Comparison of ENCODE assay signal across 28 cellular contexts in the genomic region with DNA sequence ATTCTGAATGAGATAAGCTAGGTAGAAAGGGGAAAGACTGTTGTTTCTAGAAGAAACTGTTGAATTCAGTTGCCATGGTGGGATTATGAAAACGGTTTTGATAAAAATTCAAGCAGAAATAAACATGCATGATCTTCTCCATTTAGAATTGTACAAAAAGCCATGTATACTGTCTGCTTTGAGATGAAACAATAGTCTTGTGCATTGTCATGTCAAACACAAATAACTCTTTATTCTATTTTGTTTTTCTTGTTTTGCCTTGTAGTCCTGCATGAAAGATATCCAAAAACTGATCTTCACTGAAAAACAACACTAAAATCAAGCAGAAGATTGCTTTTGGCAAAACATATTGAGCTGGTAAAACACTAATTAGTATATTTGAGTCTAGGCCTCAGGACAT.
"Had no signal": no experiment of that assay in that cellular context is flagged by ENCODE, and none has a peak within 500 bp of the region (broad histone marks: within the 10 kb centered on the region; RNA-seq: fewer than 3 reads in every experiment).

No MANE protein-coding gene starts in this region.

- H3K36me3 ChIP-seq: esophagus squamous epithelium, heart right ventricle, left lung, stomach, thoracic aorta, upper lobe of left lung had no signal

- H3K27me3 Mint-ChIP-seq: activated CD4-positive, alpha-beta T cell treated with anti-CD3 and anti-CD28 coated beads, Interleukin-2, amount 10 ng/mL, durations not matched to agents 7 days and 5 days; activated CD8-positive, alpha-beta memory T cell treated with anti-CD3 and anti-CD28 coated beads, Interleukin-2, amount 10 ng/mL, durations not matched to agents 7 days and 5 days; activated CD8-positive, alpha-beta T cell treated with anti-CD3 and anti-CD28 coated beads for 36 hours; activated naive CD8-positive, alpha-beta T cell treated with anti-CD3 and anti-CD28 coated beads, Interleukin-2, amount 50 U/mL, for 24 hours; brain; effector memory CD8-positive, alpha-beta T cell had no signal

- H3K9me3 Mint-ChIP-seq: activated T-helper 1 cell treated with anti-CD3 and anti-CD28 coated beads, Interleukin-12 subunit alpha, Interleukin-12 subunit beta, Interleukin-2, Interleukin-4 antibody, amounts not matched to agents 30 ng/mL and 10 ng/mL and 1 ng/mL, durations not matched to agents 14 hours and 24 hours and 36 hours had no signal

- ATAC-seq: activated CD4-positive, CD25-positive, alpha-beta regulatory T cell treated with anti-CD3 and anti-CD28 coated beads, Interleukin-2, amount 50 U/mL, for 24 hours; activated CD8-positive, alpha-beta memory T cell treated with anti-CD3 and anti-CD28 coated beads, Interleukin-2, amount 10 ng/mL, durations not matched to agents 7 days and 5 days; activated CD8-positive, alpha-beta T cell treated with anti-CD3 and anti-CD28 coated beads for 36 hours; activated naive CD8-positive, alpha-beta T cell treated with anti-CD3 and anti-CD28 coated beads, Interleukin-2, amount 50 U/mL, for 24 hours; effector memory CD8-positive, alpha-beta T cell; heart right ventricle; left lung; natural killer cell; psoas muscle; right cardiac atrium; stimulated activated effector memory CD8-positive, alpha-beta T cell treated with anti-CD3 and anti-CD28 coated beads, Interleukin-12 subunit alpha, Interleukin-12 subunit beta, amount 100 ng/mL, for 72 hours had no signal

- H3K4me3 ChIP-seq: esophagus squamous epithelium, heart right ventricle, left lung, lung, psoas muscle, stomach, thoracic aorta, upper lobe of left lung had no signal

- H3K36me3 Mint-ChIP-seq: activated CD8-positive, alpha-beta memory T cell treated with anti-CD3 and anti-CD28 coated beads, Interleukin-2, amount 10 ng/mL, durations not matched to agents 7 days and 5 days; brain; natural killer cell; stimulated activated effector memory CD8-positive, alpha-beta T cell treated with anti-CD3 and anti-CD28 coated beads, Interleukin-12 subunit alpha, Interleukin-12 subunit beta, amount 100 ng/mL, for 72 hours had no signal

- H3K4me3 Mint-ChIP-seq: activated CD4-positive, alpha-beta T cell treated with anti-CD3 and anti-CD28 coated beads, Interleukin-2, amount 10 ng/mL, durations not matched to agents 7 days and 5 days; activated CD8-positive, alpha-beta memory T cell treated with anti-CD3 and anti-CD28 coated beads, Interleukin-2, amount 10 ng/mL, durations not matched to agents 7 days and 5 days; activated CD8-positive, alpha-beta T cell treated with anti-CD3 and anti-CD28 coated beads for 36 hours; activated naive CD8-positive, alpha-beta T cell treated with anti-CD3 and anti-CD28 coated beads, Interleukin-2, amount 50 U/mL, for 24 hours; activated T-helper 1 cell treated with anti-CD3 and anti-CD28 coated beads, Interleukin-12 subunit alpha, Interleukin-12 subunit beta, Interleukin-2, Interleukin-4 antibody, amounts not matched to agents 30 ng/mL and 10 ng/mL and 1 ng/mL, durations not matched to agents 14 hours and 24 hours and 36 hours; brain; effector memory CD8-positive, alpha-beta T cell; natural killer cell; stimulated activated effector memory CD8-positive, alpha-beta T cell treated with anti-CD3 and anti-CD28 coated beads, Interleukin-12 subunit alpha, Interleukin-12 subunit beta, amount 100 ng/mL, for 72 hours; T-helper 2 cell treated with Interferon-gamma antibody and Interleukin-4, amounts not matched to agents 5 μg/mL and 100 μg/mL, for 36 hours had no signal

- H3K9me3 ChIP-seq: psoas muscle, SK-N-SH, thoracic aorta, upper lobe of left lung had no signal

- H3K27ac ChIP-seq: esophagus squamous epithelium, heart right ventricle, left lung, psoas muscle, stomach, thoracic aorta, upper lobe of left lung, VCaP had no signal

- H3K27ac Mint-ChIP-seq: activated CD4-positive, alpha-beta T cell treated with anti-CD3 and anti-CD28 coated beads, Interleukin-2, amount 10 ng/mL, durations not matched to agents 7 days and 5 days; activated CD8-positive, alpha-beta memory T cell treated with anti-CD3 and anti-CD28 coated beads, Interleukin-2, amount 10 ng/mL, durations not matched to agents 7 days and 5 days; activated CD8-positive, alpha-beta T cell treated with anti-CD3 and anti-CD28 coated beads for 36 hours; activated naive CD8-positive, alpha-beta T cell treated with anti-CD3 and anti-CD28 coated beads, Interleukin-2, amount 50 U/mL, for 24 hours; activated T-helper 1 cell treated with anti-CD3 and anti-CD28 coated beads, Interleukin-12 subunit alpha, Interleukin-12 subunit beta, Interleukin-2, Interleukin-4 antibody, amounts not matched to agents 30 ng/mL and 10 ng/mL and 1 ng/mL, durations not matched to agents 14 hours and 24 hours and 36 hours; effector memory CD8-positive, alpha-beta T cell; natural killer cell; stimulated activated effector memory CD8-positive, alpha-beta T cell treated with anti-CD3 and anti-CD28 coated beads, Interleukin-12 subunit alpha, Interleukin-12 subunit beta, amount 100 ng/mL, for 72 hours; T-helper 2 cell treated with Interferon-gamma antibody and Interleukin-4, amounts not matched to agents 5 μg/mL and 100 μg/mL, for 36 hours had no signal

- H3K27me3 ChIP-seq: esophagus squamous epithelium, heart right ventricle, left lung, stomach, upper lobe of left lung had no signal

- DNase-seq: activated CD4-positive, alpha-beta T cell treated with anti-CD3 and anti-CD28 coated beads, Interleukin-2, amount 10 ng/mL, durations not matched to agents 7 days and 5 days; activated CD8-positive, alpha-beta memory T cell treated with anti-CD3 and anti-CD28 coated beads, Interleukin-2, amount 10 ng/mL, durations not matched to agents 7 days and 5 days; activated CD8-positive, alpha-beta T cell treated with anti-CD3 and anti-CD28 coated beads for 36 hours; activated gamma-delta T cell; activated naive CD4-positive, alpha-beta T cell treated with anti-CD3 and anti-CD28 coated beads, Interleukin-2, amount 50 U/mL, for 16 hours; activated naive CD8-positive, alpha-beta T cell treated with anti-CD3 and anti-CD28 coated beads, Interleukin-2, amount 50 U/mL, for 24 hours; activated T-cell treated with anti-CD3 and anti-CD28 coated beads for 4 hours; central memory CD4-positive, alpha-beta T cell; effector memory CD8-positive, alpha-beta T cell; esophagus squamous epithelium; heart right ventricle; kidney; left lung; natural killer cell; psoas muscle; right cardiac atrium; SK-N-SH; stimulated activated CD4-positive, alpha-beta T cell treated with anti-CD3 and anti-CD28 coated beads, Interleukin-2, amount 100 ng/mL, for 24 hours; stomach; upper lobe of left lung had no signal

- H3K4me1 Mint-ChIP-seq: activated CD4-positive, alpha-beta T cell treated with anti-CD3 and anti-CD28 coated beads, Interleukin-2, amount 10 ng/mL, durations not matched to agents 7 days and 5 days; activated CD8-positive, alpha-beta memory T cell treated with anti-CD3 and anti-CD28 coated beads, Interleukin-2, amount 10 ng/mL, durations not matched to agents 7 days and 5 days; activated naive CD8-positive, alpha-beta T cell treated with anti-CD3 and anti-CD28 coated beads, Interleukin-2, amount 50 U/mL, for 24 hours; natural killer cell; stimulated activated effector memory CD8-positive, alpha-beta T cell treated with anti-CD3 and anti-CD28 coated beads, Interleukin-12 subunit alpha, Interleukin-12 subunit beta, amount 100 ng/mL, for 72 hours had no signal
